In genomic region chr10:76487582-76487981, GRCh38 we compare ENCODE assay signal across 35 cellular contexts.
"Had no signal": no experiment of that assay in that cellular context is flagged by ENCODE, and none has a peak within 500 bp of the region (broad histone marks: within the 10 kb centered on the region; RNA-seq: fewer than 3 reads in every experiment).

No MANE protein-coding gene starts in this region.

- DNase-seq: Kasumi-1, MG63, MM.1S, MV-4-11, NCI-H1048, NCI-H1092, NCI-H1092 treated with DMSO at 0.1 percent for 48 hours, NCI-H1105, NCI-H1105 treated with DMSO at 0.1 percent for 48 hours, NCI-H1417, NCI-H1417 treated with DMSO at 0.1 percent for 48 hours, NCI-H1436, NCI-H1436 treated with DMSO at 0.1 percent for 48 hours, NCI-H146, NCI-H1694, NCI-H1694 treated with DMSO at 0.1 percent for 48 hours, NCI-H187, NCI-H187 treated with DMSO at 0.1 percent for 48 hours, NCI-H1930, NCI-H2029, NCI-H2029 treated with DMSO at 0.1 percent for 48 hours, NCI-H2081, NCI-H2081 treated with DMSO at 0.1 percent for 48 hours, NCI-H2171, NCI-H2171 treated with DMSO at 0.1 percent for 48 hours, NCI-H2227 treated with DMSO at 0.1 percent for 48 hours, NCI-H226, NCI-H345, NCI-H446, NCI-H446 treated with DMSO at 0.1 percent for 48 hours, NCI-H510A, NCI-H510A treated with DMSO at 0.1 percent for 48 hours, NCI-H524, NCI-H524 treated with DMSO at 0.1 percent for 48 hours, NCI-H526 had no signal

- H3K4me3 ChIP-seq: MG63 had no signal

- H3K27me3 ChIP-seq: MG63 had no signal

- H3K36me3 ChIP-seq: MG63 had no signal
